ENCODE assay signal across 8 cellular contexts in the genomic region with DNA sequence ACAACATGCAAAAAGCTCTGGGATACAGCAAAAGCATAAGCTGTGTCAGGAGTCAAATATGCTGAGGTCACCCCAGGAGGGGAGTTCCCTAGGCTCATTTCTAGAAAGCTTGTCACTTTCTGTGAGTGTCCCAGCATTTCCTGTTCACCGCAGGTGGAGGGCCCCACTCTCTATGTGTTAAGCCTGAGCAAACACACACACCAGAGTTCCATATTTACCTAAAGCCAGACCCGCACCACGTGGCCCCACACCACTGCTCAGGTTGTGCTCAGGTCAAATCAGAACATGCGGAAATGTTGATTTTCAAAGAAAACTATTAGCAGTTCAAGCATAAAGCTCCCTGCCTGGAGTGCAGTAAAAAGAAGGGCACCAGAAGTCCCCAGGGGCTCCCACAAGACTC.
DNase-seq lines count a peak whose midpoint lies in the region; ATAC-seq and TF ChIP-seq lines count a peak whose summit lies in the region.

No MANE protein-coding gene starts in this region.

- ATAC-seq in GM18867 (IDR thresholded peaks at IDR 0.05; ENCODE audit: unreplicated experiment), result peak; percentile 97
- peak; percentile 98 for ATAC-seq in HG02840 (IDR thresholded peaks at IDR 0.05; ENCODE audit: low FRiP score, unreplicated experiment)
- ATAC-seq in Right ventricle myocardium superior (ENCODE audit: poor library complexity), result no peak

- intact Hi-C loops in Right ventricle myocardium superior (cut with DNase I), result no loop called here

- TF ChIP-seq CTCF in C4-2B (conservative IDR thresholded peaks at IDR 0.05), result no peak

- DNase-seq in NCI-H69 (lab: John Stamatoyannopoulos, UW) (peak; percentile 20), UCSD-AML1 (lab: John Stamatoyannopoulos, UW; ENCODE audit: unreplicated experiment) (no peak), Right ventricle myocardium superior (no peak), mesenteric fat pad (ENCODE audit: low spot score) (no peak)
- DNase-seq in activated effector memory CD4-positive, alpha-beta T cell treated with Interleukin-2 at 50 U/mL for 16 hours, result no peak

- peak overlapping the region; percentile 40; the same call in 1 of the 2 replicates for H3K27ac ChIP-seq in C4-2B
